Comparison of ENCODE assay signal across 8 cellular contexts in genomic region chr19:38693380-38694223, GRCh38. TPM values are rescaled to one million over a fixed set of nuclear protein-coding genes. Genes with fewer than 3 reads are reported as not detected.
A peak's percentile ranks its signal among the peaks of the same experiment; 100 is the strongest.
DNase-seq lines count a peak whose midpoint lies in the region; ATAC-seq and TF ChIP-seq lines count a peak whose summit lies in the region.

No MANE protein-coding gene starts in this region.

- H2AFZ ChIP-seq in mammary epithelial cell (ENCODE audit: low read depth, low read length) = no peak overlapping the region

- no peak for TF ChIP-seq POLR2A in Peyer's patch (IDR thresholded peaks at IDR 0.05)

- peak overlapping the region; percentile 72 for H3K4me2 ChIP-seq in mammary epithelial cell (ENCODE audit: insufficient read depth, low read depth, low read length)

- H3K79me2 ChIP-seq in mammary epithelial cell (ENCODE audit: insufficient read depth, low read length) = peaks cover 94% of the 10 kb centered on the region

- H3K27ac ChIP-seq in Peyer's patch = peak overlapping the region; percentile 54 to 96 (median 79)
- peak overlapping the region; percentile 99 for H3K27ac ChIP-seq in mammary epithelial cell (ENCODE audit: insufficient read depth, low read depth, low read length)
- peak overlapping the region; percentile 97 for H3K27ac ChIP-seq in stomach smooth muscle (ENCODE audit: low read length)

- no peak for ATAC-seq in HG03025 (IDR thresholded peaks at IDR 0.05; ENCODE audit: low FRiP score, unreplicated experiment)

- TF ChIP-seq CTCF in Peyer's patch (IDR thresholded peaks at IDR 0.05) = no peak
- TF ChIP-seq CTCF in mammary epithelial cell (conservative IDR thresholded peaks at IDR 0.05 in 1 of 2, IDR thresholded peaks at IDR 0.05 in 1 of 2; ENCODE audit: extremely low read depth in 1 of 2, insufficient read depth in 1 of 2, low read depth in 1 of 2, low read length in 2 of 2) = no peak

- dilution Hi-C loops in mammary epithelial cell (cut with HindIII; ENCODE audit: low sequenced_read_pairs) = loop anchor here (5.0 kb wide), 1 partner anchor 144 kb away; no protein-coding TSS in a partner anchor

- CTCF ChIA-PET in mammary epithelial cell (lab: Charles Lee; ENCODE audit: low non-redundant PET) = interaction anchor here (0.9 kb wide), 1 partner anchor 57 kb away, joined by 3 read pairs; no protein-coding TSS in a partner anchor

- in situ Hi-C loops in mammary epithelial cell (cut with MboI; ENCODE audit: low sequenced_read_pairs in 2 of 2) = loop anchor here (5.0 kb wide), 2 partner anchors 36 to 41 kb away; no protein-coding TSS in a partner anchor

- 9% methylated on average over 14 of the region's 19 CpGs for WGBS in mammary epithelial cell (ENCODE audit: low coverage, missing lambda C conversion rate)

- DNase-seq in activated gamma-delta T cell treated with Interleukin-2 at 50 U/mL for 16 hours = peak; percentile 58
- DNase-seq in activated gamma-delta T cell (lab: John Stamatoyannopoulos, UW) = no peak
- peak in 2 of 3 donors; percentile 53 to 75 for DNase-seq in Peyer's patch
- DNase-seq in mammary epithelial cell = peak; percentile 98
- DNase-seq in kidney tubule cell (ENCODE audit: low spot score) = peak; percentile 99
- DNase-seq in NCI-H524 treated with DMSO at 0.1 percent for 48 hours (lab: John Stamatoyannopoulos, UW) = no peak

- peaks cover 17 to 74% (median 33%) of the 10 kb centered on the region in 4 donors for H3K4me1 ChIP-seq in Peyer's patch
- peaks cover 93% of the 10 kb centered on the region for H3K4me1 ChIP-seq in mammary epithelial cell (ENCODE audit: insufficient read depth, low read length)
- peaks cover 81% of the 10 kb centered on the region for H3K4me1 ChIP-seq in stomach smooth muscle (ENCODE audit: control insufficient read depth, insufficient read depth, low read length)

- H3K9ac ChIP-seq in mammary epithelial cell (ENCODE audit: insufficient read depth, low read length) (peak overlapping the region; percentile 96), stomach smooth muscle (ENCODE audit: low read length in 2 of 2) (peak overlapping the region; percentile 77 to 79)

- no peaks in the 10 kb centered on the region for H4K20me1 ChIP-seq in mammary epithelial cell (ENCODE audit: insufficient read depth, low read length)

- H3K9me3 ChIP-seq in Peyer's patch = no peaks in the 10 kb centered on the region
- no peaks in the 10 kb centered on the region for H3K9me3 ChIP-seq in mammary epithelial cell (replicated peaks; ENCODE audit: insufficient read depth, low read length)
- H3K9me3 ChIP-seq in stomach smooth muscle (ENCODE audit: control insufficient read depth in 2 of 2, low read length in 2 of 2) = no peaks in the 10 kb centered on the region

- BruUV-seq in mammary epithelial cell (replicated peaks; lab: Mats Ljungman, UMichigan) = no TSS peak

- H3K4me3 ChIP-seq in Peyer's patch (peak overlapping the region in 1 of 4 donors; percentile 6), mammary epithelial cell (replicated peaks in 1 of 3; ENCODE audit: insufficient read depth in 1 of 3, low read depth in 2 of 3, low read length in 3 of 3) (peak overlapping the region in 2 of 3 experiments; percentile 5 to 15), stomach smooth muscle (ENCODE audit: low read length in 2 of 2) (peak overlapping the region in 1 of 2 donors; percentile 29)

- H3K36me3 ChIP-seq in Peyer's patch (peaks cover 0 to 33% (median 0%) of the 10 kb centered on the region in 3 donors), mammary epithelial cell (ENCODE audit: insufficient read depth, low read length) (peaks cover 17% of the 10 kb centered on the region), stomach smooth muscle (ENCODE audit: control insufficient read depth in 2 of 2, insufficient read depth in 2 of 2, low read length in 2 of 2) (peaks cover 0 to 12% of the 10 kb centered on the region in 2 donors)

- H3K27me3 ChIP-seq in Peyer's patch = no peaks in the 10 kb centered on the region
- H3K27me3 ChIP-seq in mammary epithelial cell (ENCODE audit: insufficient read depth, low read length) = no peaks in the 10 kb centered on the region
- H3K27me3 ChIP-seq in stomach smooth muscle (ENCODE audit: control insufficient read depth in 1 of 2, insufficient read depth in 2 of 2, low read length in 2 of 2) = no peaks in the 10 kb centered on the region

- intact Hi-C loops in mammary epithelial cell (cut with micrococcal nuclease) = loop anchor here (10.0 kb wide), 1 partner anchor 289 kb away; the partner anchor contains the start of gene FAM98C

RNA-seq across cellular contexts. Expression of gene ACTN4, which starts 46.2 kb away (rescaled TPM):
- 1,000 to 10,000 TPM in 1 of 4 donors, 100 to 1,000 TPM in 3; 360 to 1,049 (median 814) TPM for total RNA-seq in Peyer's patch
- 1,000 to 10,000 TPM in 1 of 2 donors, 100 to 1,000 TPM in 1; 951 to 1,146 TPM for total RNA-seq in mammary epithelial cell
- 524 TPM for polyA plus RNA-seq in mammary epithelial cell
- polyA minus RNA-seq in mammary epithelial cell = 912 TPM

RNA-seq across cellular contexts. Expression of gene CAPN12, which starts 50.7 kb away (rescaled TPM):
- total RNA-seq in Peyer's patch (10 to 100 TPM in 1 of 4 donors, 1 to 10 TPM in 3; 5.8 to 56.8 (median 6.4) TPM), mammary epithelial cell (1 to 10 TPM in 1 of 2 donors, under 1 TPM in 1; 0.49 to 1.0 TPM)
- polyA plus RNA-seq in mammary epithelial cell = 4.6 TPM
- polyA minus RNA-seq in mammary epithelial cell = not detected

Comparison
In these comparisons a context has a peak if more than half of its experiments do, and no peak if none do; other contexts are left out.
1. DNase-seq: peak in activated gamma-delta T cell treated with Interleukin-2 at 50 U/mL for 16 hours (single experiment), Peyer's patch (2 of 3), mammary epithelial cell (single experiment) and kidney tubule cell (single experiment); none in activated gamma-delta T cell (single experiment) and NCI-H524 treated with DMSO at 0.1 percent for 48 hours (single experiment).
2. Peak in every context shown above with its lines, with median percentiles within 50 percentile points of each other: H3K27ac ChIP-seq.